Comparison of ENCODE assay signal across 19 cellular contexts in the genomic region with DNA sequence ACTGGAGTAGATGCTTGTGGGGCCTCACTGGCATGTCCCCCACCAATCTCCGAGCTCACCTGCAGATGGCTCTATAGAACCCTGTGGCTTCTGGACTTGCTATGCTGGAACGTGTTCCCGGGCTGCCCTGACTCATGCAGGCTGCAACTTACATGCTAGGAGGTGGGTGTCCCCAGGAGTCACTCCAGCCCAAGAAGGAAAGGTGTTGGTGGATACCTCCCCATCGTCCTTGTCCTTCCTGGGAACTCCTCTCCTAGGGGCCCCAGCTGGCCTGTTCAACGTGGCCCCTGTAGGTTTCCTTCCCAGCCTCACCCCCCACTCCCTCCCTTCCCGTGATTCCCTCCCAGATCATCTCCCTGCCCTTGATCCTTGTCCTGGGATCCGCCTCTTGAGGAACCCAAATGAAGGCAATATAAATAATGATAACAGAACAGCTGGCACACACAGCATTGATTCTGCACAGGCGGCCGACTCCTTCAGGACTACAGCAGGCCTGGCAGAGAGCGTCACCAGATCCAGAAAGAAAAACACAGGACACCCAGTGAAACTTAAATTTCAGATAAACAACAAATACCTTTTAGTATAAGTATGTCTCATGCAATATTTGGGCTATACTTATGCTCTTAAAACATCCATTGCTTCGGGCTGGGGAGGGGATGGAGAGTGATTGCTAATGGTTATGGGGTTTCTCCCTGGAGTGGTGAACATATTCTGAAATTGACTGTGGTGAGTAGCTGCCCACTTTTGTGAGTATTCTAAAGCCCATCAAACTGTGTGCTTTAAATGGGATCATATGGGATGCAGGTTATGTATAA.
DNase-seq lines count a peak whose midpoint lies in the region; ATAC-seq and TF ChIP-seq lines count a peak whose summit lies in the region.
"Had no signal": no experiment of that assay in that cellular context is flagged by ENCODE, and none has a peak within 500 bp of the region (broad histone marks: within the 10 kb centered on the region; RNA-seq: fewer than 3 reads in every experiment).

No MANE protein-coding gene starts in this region.

- no peaks in the 10 kb centered on the region for H3K9me3 Mint-ChIP-seq in activated naive CD8-positive, alpha-beta T cell treated with anti-CD3 and anti-CD28 coated beads, Interleukin-2, amount 10 ng/mL, durations not matched to agents 7 days and 5 days
- no peaks in the 10 kb centered on the region for H3K9me3 Mint-ChIP-seq in activated naive CD8-positive, alpha-beta T cell treated with anti-CD3 and anti-CD28 coated beads for 36 hours
- H3K9me3 Mint-ChIP-seq: activated CD4-positive, alpha-beta memory T cell treated with anti-CD3 and anti-CD28 coated beads for 36 hours had no signal

- H3K36me3 ChIP-seq in colonic mucosa (no peaks in the 10 kb centered on the region), right lobe of liver (no peaks in the 10 kb centered on the region), upper lobe of right lung (no peaks in the 10 kb centered on the region)
- H3K36me3 ChIP-seq: cardiac muscle cell, upper lobe of left lung had no signal

- H3K4me1 ChIP-seq in colonic mucosa (no peaks in the 10 kb centered on the region), right lobe of liver (peaks cover 0 to 10% (median 5%) of the 10 kb centered on the region in 4 donors), upper lobe of right lung (peaks cover 35% of the 10 kb centered on the region)

- DNase-seq in activated naive CD8-positive, alpha-beta T cell treated with anti-CD3 and anti-CD28 coated beads, Interleukin-2, amount 10 ng/mL, durations not matched to agents 7 days and 5 days = peak; percentile 15
- no peak for DNase-seq in activated naive CD8-positive, alpha-beta T cell treated with anti-CD3 and anti-CD28 coated beads for 36 hours
- DNase-seq in colonic mucosa (peak; percentile 21), right lobe of liver (peak in 2 of 3 donors; percentile 31 to 35), upper lobe of right lung (peak; percentile 44), epidermal melanocyte (ENCODE audit: insufficient read length, low spot score) (no peak), NCI-H2029 (lab: John Stamatoyannopoulos, UW) (no peak)
- DNase-seq: activated CD4-positive, alpha-beta memory T cell treated with anti-CD3 and anti-CD28 coated beads for 36 hours; activated gamma-delta T cell treated with Interleukin-2 at 50 U/mL for 16 hours; COR-L47; GDM1; NCI-H1694 treated with DMSO at 0.1 percent for 48 hours had no signal

- TF ChIP-seq CTCF in colonic mucosa (IDR thresholded peaks at IDR 0.05) (no peak), right lobe of liver (IDR thresholded peaks at IDR 0.05) (no peak), upper lobe of right lung (IDR thresholded peaks at IDR 0.05) (no peak)

- no peak overlapping the region for H3K9ac ChIP-seq in colonic mucosa (ENCODE audit: low read depth in 2 of 2, low read length in 2 of 2)

- H3K27me3 Mint-ChIP-seq in activated naive CD8-positive, alpha-beta T cell treated with anti-CD3 and anti-CD28 coated beads, Interleukin-2, amount 10 ng/mL, durations not matched to agents 7 days and 5 days = no peaks in the 10 kb centered on the region
- H3K27me3 Mint-ChIP-seq in activated naive CD8-positive, alpha-beta T cell treated with anti-CD3 and anti-CD28 coated beads for 36 hours = no peaks in the 10 kb centered on the region

- no peak for ATAC-seq in activated naive CD8-positive, alpha-beta T cell treated with anti-CD3 and anti-CD28 coated beads, Interleukin-2, amount 10 ng/mL, durations not matched to agents 7 days and 5 days (ENCODE audit: low read depth)
- ATAC-seq in right lobe of liver (no peak), upper lobe of right lung (no peak), GM21737 (IDR thresholded peaks at IDR 0.05; ENCODE audit: unreplicated experiment) (no peak)
- ATAC-seq: HCT116; SK-N-SH treated with all-trans-retinoic acid at 6 μM for 48 hours; stimulated activated memory B cell treated with anti-CD40 and anti-IgM and Interleukin-4, amounts not matched to agents 10 μg/mL and 1 μg/mL and 100 μg/mL, for 72 hours had no signal

- TF ChIP-seq POLR2A in right lobe of liver (IDR thresholded peaks at IDR 0.05) = no peak

- POLR2A ChIA-PET in activated naive CD8-positive, alpha-beta T cell treated with anti-CD3 and anti-CD28 coated beads, Interleukin-2, amount 10 ng/mL, durations not matched to agents 7 days and 5 days (lab: Charles Lee) = no interaction called here

- 78% methylated on average over 8 of the region's 11 CpGs for WGBS in right lobe of liver (ENCODE audit: insufficient coverage, low coverage, low lambda C conversion rate, missing lambda C conversion rate)

- H3K9me3 ChIP-seq in colonic mucosa = no peaks in the 10 kb centered on the region
- no peaks in the 10 kb centered on the region for H3K9me3 ChIP-seq in right lobe of liver
- H3K9me3 ChIP-seq in upper lobe of right lung = no peaks in the 10 kb centered on the region
- H3K9me3 ChIP-seq: upper lobe of left lung had no signal

- H3K4me3 ChIP-seq in colonic mucosa (no peak overlapping the region), right lobe of liver (no peak overlapping the region), upper lobe of right lung (no peak overlapping the region)
- H3K4me3 ChIP-seq: cardiac muscle cell, smooth muscle cell, upper lobe of left lung had no signal

- no peak overlapping the region for H3K4me3 Mint-ChIP-seq in activated naive CD8-positive, alpha-beta T cell treated with anti-CD3 and anti-CD28 coated beads, Interleukin-2, amount 10 ng/mL, durations not matched to agents 7 days and 5 days
- H3K4me3 Mint-ChIP-seq in activated naive CD8-positive, alpha-beta T cell treated with anti-CD3 and anti-CD28 coated beads for 36 hours = no peak overlapping the region
- H3K4me3 Mint-ChIP-seq: activated CD4-positive, alpha-beta memory T cell treated with anti-CD3 and anti-CD28 coated beads for 36 hours; stimulated activated memory B cell treated with anti-CD40 and anti-IgM and Interleukin-4, amounts not matched to agents 10 μg/mL and 1 μg/mL and 100 μg/mL, for 72 hours had no signal

- H3K27ac ChIP-seq in colonic mucosa (no peak overlapping the region), right lobe of liver (no peak overlapping the region), upper lobe of right lung (no peak overlapping the region)
- H3K27ac ChIP-seq: cardiac muscle cell, upper lobe of left lung had no signal

- no peak overlapping the region for H3K27ac Mint-ChIP-seq in activated naive CD8-positive, alpha-beta T cell treated with anti-CD3 and anti-CD28 coated beads, Interleukin-2, amount 10 ng/mL, durations not matched to agents 7 days and 5 days
- H3K27ac Mint-ChIP-seq in activated naive CD8-positive, alpha-beta T cell treated with anti-CD3 and anti-CD28 coated beads for 36 hours = no peak overlapping the region
- H3K27ac Mint-ChIP-seq: activated CD4-positive, alpha-beta memory T cell treated with anti-CD3 and anti-CD28 coated beads for 36 hours; stimulated activated memory B cell treated with anti-CD40 and anti-IgM and Interleukin-4, amounts not matched to agents 10 μg/mL and 1 μg/mL and 100 μg/mL, for 72 hours had no signal

- no peaks in the 10 kb centered on the region for H3K4me1 Mint-ChIP-seq in activated naive CD8-positive, alpha-beta T cell treated with anti-CD3 and anti-CD28 coated beads, Interleukin-2, amount 10 ng/mL, durations not matched to agents 7 days and 5 days
- no peaks in the 10 kb centered on the region for H3K4me1 Mint-ChIP-seq in activated naive CD8-positive, alpha-beta T cell treated with anti-CD3 and anti-CD28 coated beads for 36 hours
- H3K4me1 Mint-ChIP-seq: stimulated activated memory B cell treated with anti-CD40 and anti-IgM and Interleukin-4, amounts not matched to agents 10 μg/mL and 1 μg/mL and 100 μg/mL, for 72 hours had no signal

- H3K27me3 ChIP-seq in colonic mucosa (no peaks in the 10 kb centered on the region), right lobe of liver (no peaks in the 10 kb centered on the region), upper lobe of right lung (no peaks in the 10 kb centered on the region)
- H3K27me3 ChIP-seq: cardiac muscle cell, upper lobe of left lung had no signal

- intact Hi-C loops in colonic mucosa (cut with DNase I) (loop anchor here (5.0 kb wide), 1 partner anchor 75 kb away; no protein-coding TSS in a partner anchor), right lobe of liver (cut with DNase I) (no loop called here), upper lobe of right lung (cut with DNase I) (no loop called here)

- no peaks in the 10 kb centered on the region for H3K36me3 Mint-ChIP-seq in activated naive CD8-positive, alpha-beta T cell treated with anti-CD3 and anti-CD28 coated beads, Interleukin-2, amount 10 ng/mL, durations not matched to agents 7 days and 5 days
- H3K36me3 Mint-ChIP-seq in activated naive CD8-positive, alpha-beta T cell treated with anti-CD3 and anti-CD28 coated beads for 36 hours = no peaks in the 10 kb centered on the region
- H3K36me3 Mint-ChIP-seq: activated CD4-positive, alpha-beta memory T cell treated with anti-CD3 and anti-CD28 coated beads for 36 hours; stimulated activated memory B cell treated with anti-CD40 and anti-IgM and Interleukin-4, amounts not matched to agents 10 μg/mL and 1 μg/mL and 100 μg/mL, for 72 hours had no signal

Comparison
In these comparisons a context has a peak if more than half of its experiments do, and no peak if none do; other contexts are left out.
1. DNase-seq: peak in activated naive CD8-positive, alpha-beta T cell treated with anti-CD3 and anti-CD28 coated beads, Interleukin-2, amount 10 ng/mL, durations not matched to agents 7 days and 5 days (single experiment), colonic mucosa (single experiment), right lobe of liver (2 of 3) and upper lobe of right lung (single experiment); none in activated naive CD8-positive, alpha-beta T cell treated with anti-CD3 and anti-CD28 coated beads for 36 hours (single experiment), epidermal melanocyte (single experiment) and NCI-H2029 (single experiment).